11 cellular contexts compared by ENCODE assay signal in the genomic region with DNA sequence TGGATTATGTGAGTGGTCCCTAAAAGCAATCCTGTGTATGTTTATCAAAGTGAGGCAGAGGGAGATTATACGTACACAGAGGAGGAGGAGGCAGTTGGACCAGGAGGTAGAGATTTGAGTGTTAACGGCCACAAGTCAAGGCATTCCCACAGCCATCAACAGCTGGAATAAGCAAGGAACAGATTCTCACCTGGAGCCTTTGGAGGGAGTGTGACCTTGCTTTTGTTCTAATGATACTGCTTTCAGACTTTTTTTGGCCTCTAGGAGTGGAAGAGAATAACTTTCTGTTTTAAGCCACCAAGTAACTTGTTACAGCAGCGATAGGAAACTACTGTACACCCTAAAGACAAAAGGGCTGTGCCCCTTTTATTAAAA. TPM values are rescaled to one million over a fixed set of nuclear protein-coding genes. Genes with fewer than 3 reads are reported as not detected.
DNase-seq lines count a peak whose midpoint lies in the region; ATAC-seq, FAIRE-seq and TF ChIP-seq lines count a peak whose summit lies in the region.
"Had no signal": no experiment of that assay in that cellular context is flagged by ENCODE, and none has a peak within 500 bp of the region (broad histone marks: within the 10 kb centered on the region; RNA-seq: fewer than 3 reads in every experiment).

No MANE protein-coding gene starts in this region.

- H2AFZ ChIP-seq in HepG2 (ENCODE audit: low read length) = no peak overlapping the region

- TF ChIP-seq EP300 in HepG2 (IDR thresholded peaks at IDR 0.05; ENCODE audit: low read depth in 2 of 2, low read length in 2 of 2) (no peak), HepG2 (CRISPR knock-in tag; IDR thresholded peaks at IDR 0.05; ENCODE audit: borderline replicate concordance) (no peak)

- BruUV-seq in HepG2 (replicated peaks; lab: Mats Ljungman, UMichigan) = no TSS peak

- intact Hi-C loops in left cardiac atrium (cut with DNase I) (no loop called here), HepG2 (cut with micrococcal nuclease; ENCODE audit: unreplicated experiment) (no loop called here)

- H3K27me3 ChIP-seq in cardiac muscle cell = no peaks in the 10 kb centered on the region
- H3K27me3 ChIP-seq in HepG2 (ENCODE audit: control insufficient read depth in 1 of 2, insufficient read depth in 2 of 2, low read length in 2 of 2) = no peaks in the 10 kb centered on the region

- no peaks in the 10 kb centered on the region for H4K20me1 ChIP-seq in HepG2 (ENCODE audit: insufficient read depth, low read length)

- DNase-seq in cardiac muscle cell (ENCODE audit: low read depth in 1 of 2, low spot score in 1 of 2) = no peak
- no peak for DNase-seq in left cardiac atrium
- DNase-seq in HepG2 (ENCODE audit: low spot score) = no peak
- DNase-seq in type B pancreatic cell (ENCODE audit: extremely low spot score, unreplicated experiment) = no peak
- no peak for DNase-seq in GM19240 (ENCODE audit: insufficient read length, low spot score)
- DNase-seq in amygdala (lab: John Stamatoyannopoulos, UW) = no peak
- DNase-seq in NK-92 treated with Interleukin-12 subunit alpha and Interleukin-12 subunit beta, amount 100 ng/mL, for 24 hours (lab: John Stamatoyannopoulos, UW) = no peak
- DNase-seq: GDM1; RPMI8226; stimulated activated CD4-positive, alpha-beta T cell treated with anti-CD3 and anti-CD28 coated beads, Interleukin-12 subunit alpha, Interleukin-12 subunit beta, amount 100 ng/mL, for 4 hours had no signal

- H3K9ac ChIP-seq in HepG2 (ENCODE audit: insufficient read depth, low read depth, low read length) = peak overlapping the region; percentile 39

- H3K27ac ChIP-seq in cardiac muscle cell (peak overlapping the region; percentile 3), HepG2 (ENCODE audit: extremely low read length, insufficient read depth, low read length) (peak overlapping the region; percentile 60)

- peak overlapping the region; percentile 52 for H3K4me3 Mint-ChIP-seq in activated naive CD8-positive, alpha-beta T cell
- H3K4me3 Mint-ChIP-seq in type B pancreatic cell = no peak overlapping the region

- in situ Hi-C loops in HepG2 (cut with HindIII; ENCODE audit: extremely low pct_ligation_motif_present, low pct_unique_long_range_greater_than_20kb) = no loop called here

- peaks cover 9% of the 10 kb centered on the region for H3K36me3 Mint-ChIP-seq in activated naive CD8-positive, alpha-beta T cell
- H3K36me3 Mint-ChIP-seq in type B pancreatic cell = peaks cover 5% of the 10 kb centered on the region

- no peak for TF ChIP-seq RAD21 in HepG2 (CRISPR knock-in tag; IDR thresholded peaks at IDR 0.05)

- 77% methylated on average over 3 of the region's 3 CpGs for WGBS in HepG2 (ENCODE audit: low lambda C conversion rate)

- H3K4me3 ChIP-seq in cardiac muscle cell (no peak overlapping the region), HepG2 (replicated peaks in 1 of 3; ENCODE audit: insufficient read depth in 1 of 3, low read depth in 2 of 3, low read length in 3 of 3) (peak overlapping the region in 1 of 3 experiments; percentile 26; a peak in 1 of 6 replicates)

- H3K4me1 ChIP-seq in cardiac muscle cell (ENCODE audit: low read depth) (peaks cover 27% of the 10 kb centered on the region), HepG2 (ENCODE audit: insufficient read depth, low read length) (peaks cover 28% of the 10 kb centered on the region)

- no peaks in the 10 kb centered on the region for H3K9me3 ChIP-seq in cardiac muscle cell (ENCODE audit: low read depth)
- H3K9me3 ChIP-seq in HepG2 (ENCODE audit: low read length) = no peaks in the 10 kb centered on the region

- POLR2A ChIA-PET in HepG2 (lab: Yijun Ruan, JAX) = interaction anchor here (1.1 kb wide), 1 partner anchor 18 kb away, joined by 3 read pairs; the partner anchor contains the start of gene LCLAT1

- no peaks in the 10 kb centered on the region for H3K36me3 ChIP-seq in cardiac muscle cell
- H3K36me3 ChIP-seq in HepG2 (replicated peaks in 1 of 2; ENCODE audit: control insufficient read depth in 1 of 2, insufficient read depth in 2 of 2, low read length in 2 of 2) = no peaks in the 10 kb centered on the region

- H3K9me3 Mint-ChIP-seq in activated naive CD8-positive, alpha-beta T cell (ENCODE audit: low read depth) = no peaks in the 10 kb centered on the region
- no peaks in the 10 kb centered on the region for H3K9me3 Mint-ChIP-seq in type B pancreatic cell

- TF ChIP-seq CTCF in cardiac muscle cell (IDR thresholded peaks at IDR 0.05; ENCODE audit: low read depth, low read length) (no peak), HepG2 (CRISPR knock-in tag; IDR thresholded peaks at IDR 0.05) (no peak), type B pancreatic cell (conservative IDR thresholded peaks at IDR 0.05) (no peak)

- ATAC-seq in left cardiac atrium (no peak), HepG2 (peak; percentile 78)

- peak overlapping the region; percentile 59 for H3K4me2 ChIP-seq in HepG2 (ENCODE audit: low read depth, low read length)

- no peak for FAIRE-seq in HepG2 (lab: Jason Lieb, UNC)

- TF ChIP-seq POLR2A in HepG2 (IDR thresholded peaks at IDR 0.05; ENCODE audit: insufficient read depth in 1 of 2, low read depth in 2 of 2, low read length in 2 of 2) = no peak

- H3K27ac Mint-ChIP-seq in activated naive CD8-positive, alpha-beta T cell = peak overlapping the region; percentile 74
- H3K27ac Mint-ChIP-seq in type B pancreatic cell = peak overlapping the region; percentile 7

- no peaks in the 10 kb centered on the region for H3K27me3 Mint-ChIP-seq in activated naive CD8-positive, alpha-beta T cell
- no peaks in the 10 kb centered on the region for H3K27me3 Mint-ChIP-seq in type B pancreatic cell

- peaks cover 66% of the 10 kb centered on the region for H3K4me1 Mint-ChIP-seq in activated naive CD8-positive, alpha-beta T cell (ENCODE audit: low read depth)
- no peaks in the 10 kb centered on the region for H3K4me1 Mint-ChIP-seq in type B pancreatic cell (ENCODE audit: unreplicated experiment)

- CTCF ChIA-PET in HepG2 (lab: Yijun Ruan, JAX; ENCODE audit: low intra/inter-chr PET ratio, low total read pairs) = no interaction called here

- peaks cover 76% of the 10 kb centered on the region for H3K79me2 ChIP-seq in HepG2 (ENCODE audit: insufficient read depth, low read length)

TF ChIP-seq in HepG2, 621 proteins besides CTCF, POLR2A, EP300 and RAD21 (continues in another document):
- TF ChIP-seq ELF4 (CRISPR knock-in tag; IDR thresholded peaks at IDR 0.05; ENCODE audit: borderline replicate concordance) = 0 out of 2 replicates have a peak, but pooled peaks have one; percentile 6
- TF ChIP-seq CAMTA2 (CRISPR knock-in tag; IDR thresholded peaks at IDR 0.05; ENCODE audit: borderline replicate concordance) = no peak
- TF ChIP-seq KAT7 (CRISPR knock-in tag; IDR thresholded peaks at IDR 0.05; ENCODE audit: borderline replicate concordance) = 0 out of 2 replicates have a peak, but pooled peaks have one; percentile 13
- TF ChIP-seq, protein P1, sequence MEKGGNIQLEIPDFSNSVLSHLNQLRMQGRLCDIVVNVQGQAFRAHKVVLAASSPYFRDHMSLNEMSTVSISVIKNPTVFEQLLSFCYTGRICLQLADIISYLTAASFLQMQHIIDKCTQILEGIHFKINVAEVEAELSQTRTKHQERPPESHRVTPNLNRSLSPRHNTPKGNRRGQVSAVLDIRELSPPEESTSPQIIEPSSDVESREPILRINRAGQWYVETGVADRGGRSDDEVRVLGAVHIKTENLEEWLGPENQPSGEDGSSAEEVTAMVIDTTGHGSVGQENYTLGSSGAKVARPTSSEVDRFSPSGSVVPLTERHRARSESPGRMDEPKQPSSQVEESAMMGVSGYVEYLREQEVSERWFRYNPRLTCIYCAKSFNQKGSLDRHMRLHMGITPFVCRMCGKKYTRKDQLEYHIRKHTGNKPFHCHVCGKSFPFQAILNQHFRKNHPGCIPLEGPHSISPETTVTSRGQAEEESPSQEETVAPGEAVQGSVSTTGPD (CRISPR knock-in tag; IDR thresholded peaks at IDR 0.05) = no peak
- TF ChIP-seq SMAD3 (CRISPR knock-in tag; IDR thresholded peaks at IDR 0.05) = 0 out of 2 replicates have a peak, but pooled peaks have one; percentile 5

RNA-seq across cellular contexts. Expression of gene LCLAT1, which starts 18.1 kb away (rescaled TPM):
- total RNA-seq in cardiac muscle cell (19.6 and 22.6 TPM in 2 replicates), left cardiac atrium (10 to 100 TPM; 13.4 to 13.8 TPM), HepG2 (2016; rRNA removed; fragmentation: Illumina TruSeq; extraction: Trizol) (25.3 and 28.0 TPM in 2 replicates), type B pancreatic cell (ENCODE audit: low replicate concordance) (26.9 and 29.0 TPM in 2 replicates)
- polyA plus RNA-seq in cardiac muscle cell (24.7 and 25.5 TPM in 2 replicates), HepG2 (2011; rRNA removed) (13.5 and 18.0 TPM in 2 replicates)
- 80.7 and 82.8 TPM in 2 replicates for total RNA-seq in HepG2 (2016; cell fraction: cytosol; rRNA removed; fragmentation: Illumina TruSeq; extraction: Trizol; ENCODE audit: low read depth)
- total RNA-seq in HepG2 (2016; cell fraction: insoluble cytoplasmic fraction; rRNA removed; fragmentation: Illumina TruSeq; extraction: Trizol) = 19.9 and 24.2 TPM in 2 replicates
- 18.5 and 22.8 TPM in 2 replicates for total RNA-seq in HepG2 (2016; cell fraction: membrane; rRNA removed; fragmentation: Illumina TruSeq; extraction: Trizol)
- 34.7 and 44.8 TPM in 2 replicates for total RNA-seq in HepG2 (2016; cell fraction: nucleus; rRNA removed; fragmentation: Illumina TruSeq; extraction: Trizol)
- 9.8 and 13.3 TPM in 2 replicates for polyA plus RNA-seq in HepG2 (2011; cell fraction: cytosol; rRNA removed)
- 6.6 and 8.6 TPM in 2 replicates for polyA plus RNA-seq in HepG2 (2011; cell fraction: nucleus; rRNA removed)
- 6.9 and 8.2 TPM in 2 replicates for polyA plus RNA-seq in HepG2 (2012)
- polyA plus RNA-seq in HepG2 (2016; cell fraction: cytosol; fragmentation: Illumina TruSeq; extraction: Trizol; ENCODE audit: low read depth) = 0.61 and 0.95 TPM in 2 replicates
- 9.0 and 9.3 TPM in 2 replicates for polyA plus RNA-seq in HepG2 (2016; cell fraction: insoluble cytoplasmic fraction; fragmentation: Illumina TruSeq; extraction: Trizol; ENCODE audit: low read depth)
- 1.7 and 2.1 TPM in 2 replicates for polyA plus RNA-seq in HepG2 (2016; cell fraction: membrane; fragmentation: Illumina TruSeq; extraction: Trizol; ENCODE audit: low read depth)
- 17.9 and 20.3 TPM in 2 replicates for polyA plus RNA-seq in HepG2 (2016; cell fraction: nucleus; fragmentation: Illumina TruSeq; extraction: Trizol; ENCODE audit: insufficient read depth, low read depth)
- polyA minus RNA-seq in HepG2 (2011; rRNA and poly(A)+ RNA removed; ENCODE audit: low replicate concordance) = 32.9 and 35.0 TPM in 2 replicates
- 31.9 and 43.3 TPM in 2 replicates for polyA minus RNA-seq in HepG2 (2011; cell fraction: cytosol; rRNA and poly(A)+ RNA removed)
- polyA minus RNA-seq in HepG2 (2011; cell fraction: nucleus; rRNA and poly(A)+ RNA removed) = 48.0 and 49.5 TPM in 2 replicates
